In the genomic region with DNA sequence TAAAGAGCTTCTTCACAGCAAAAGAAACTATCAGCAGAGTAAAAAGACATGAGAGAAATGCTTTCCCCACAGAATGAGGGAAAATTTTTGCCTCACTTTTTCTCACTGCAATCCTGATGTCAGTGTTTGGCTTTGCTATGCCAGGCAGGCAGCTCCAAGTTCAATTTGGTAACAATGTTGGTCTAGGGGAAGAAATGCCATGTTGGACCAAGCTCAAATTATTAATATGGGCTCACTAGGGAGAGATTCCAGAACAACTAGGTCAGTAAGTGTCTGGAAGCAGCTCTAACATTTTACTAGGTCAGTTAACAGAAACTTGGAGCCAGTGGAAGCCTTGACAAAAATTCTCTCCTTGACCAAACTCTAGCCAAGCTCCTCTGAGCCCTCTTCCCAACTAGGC, we compare ENCODE assay signal across 17 cellular contexts.
DNase-seq lines count a peak whose midpoint lies in the region; ATAC-seq and TF ChIP-seq lines count a peak whose summit lies in the region.
"Had no signal": no experiment of that assay in that cellular context is flagged by ENCODE, and none has a peak within 500 bp of the region (broad histone marks: within the 10 kb centered on the region; RNA-seq: fewer than 3 reads in every experiment).

No MANE protein-coding gene starts in this region.

- no peak for TF ChIP-seq CTCF in choroid plexus epithelial cell (conservative IDR thresholded peaks at IDR 0.05; ENCODE audit: low read depth, low read length)
- no peak for TF ChIP-seq CTCF in gastroesophageal sphincter (IDR thresholded peaks at IDR 0.05)

- H2AFZ ChIP-seq in GM23248: no peak overlapping the region

- H3K9me3 ChIP-seq in GM23248 (ENCODE audit: low read depth): no peaks in the 10 kb centered on the region
- no peaks in the 10 kb centered on the region for H3K9me3 ChIP-seq in subcutaneous abdominal adipose tissue (ENCODE audit: control insufficient read depth in 5 of 5, low read length in 5 of 5)
- no peaks in the 10 kb centered on the region for H3K9me3 ChIP-seq in gastroesophageal sphincter

- no peaks in the 10 kb centered on the region for H4K20me1 ChIP-seq in GM23248 (ENCODE audit: insufficient read depth)

- H3K4me2 ChIP-seq in GM23248 (ENCODE audit: unreplicated experiment): no peak overlapping the region

- H3K4me1 ChIP-seq in GM23248 (ENCODE audit: insufficient read depth) (no peaks in the 10 kb centered on the region; the same call in 1 of the 2 replicates), subcutaneous abdominal adipose tissue (ENCODE audit: control insufficient read depth in 5 of 5, insufficient read depth in 5 of 5, low read length in 5 of 5) (peaks cover 0 to 15% (median 8%) of the 10 kb centered on the region in 5 donors), gastroesophageal sphincter (no peaks in the 10 kb centered on the region)

- peak; percentile 11 for DNase-seq in AG08395 (ENCODE audit: low spot score)
- peak; percentile 32 for DNase-seq in GM23248
- peak; percentile 12 for DNase-seq in choroid plexus epithelial cell (ENCODE audit: low read depth)
- no peak for DNase-seq in NCI-H1694 treated with DMSO at 0.1 percent for 48 hours (lab: John Stamatoyannopoulos, UW)
- DNase-seq: C1 segment of cervical spinal cord; CD8-positive, alpha-beta memory T cell; DMS79; GOT3; NCI-H187 treated with DMSO at 0.1 percent for 48 hours; NCI-H226; RPMI8226; SHP77 treated with DMSO at 0.1 percent for 48 hours had no signal

- H3K4me3 ChIP-seq in GM23248 (no peak overlapping the region), choroid plexus epithelial cell (ENCODE audit: low read depth, low read length) (no peak overlapping the region), subcutaneous abdominal adipose tissue (ENCODE audit: low read depth in 1 of 5, low read length in 5 of 5) (no peak overlapping the region), gastroesophageal sphincter (no peak overlapping the region)

- H3K9ac ChIP-seq in GM23248 (no peak overlapping the region), subcutaneous abdominal adipose tissue (ENCODE audit: low read length in 5 of 5) (no peak overlapping the region)

- no peak for TF ChIP-seq POLR2A in gastroesophageal sphincter (IDR thresholded peaks at IDR 0.05)

- H3K79me2 ChIP-seq in GM23248 (ENCODE audit: insufficient read depth): no peaks in the 10 kb centered on the region

- TF ChIP-seq EP300 in gastroesophageal sphincter (IDR thresholded peaks at IDR 0.05): no peak

- H3F3A ChIP-seq in GM23248 (ENCODE audit: insufficient read depth): no peaks in the 10 kb centered on the region

- in situ Hi-C loops in GM23248 (cut with MboI): no loop called here

- no peaks in the 10 kb centered on the region for H3K9me2 ChIP-seq in GM23248 (ENCODE audit: insufficient read depth)

- H3K36me3 ChIP-seq in GM23248 (ENCODE audit: low read depth) (no peaks in the 10 kb centered on the region), subcutaneous abdominal adipose tissue (ENCODE audit: control insufficient read depth in 5 of 5, insufficient read depth in 5 of 5, low read length in 5 of 5) (no peaks in the 10 kb centered on the region), gastroesophageal sphincter (no peaks in the 10 kb centered on the region)

- ATAC-seq in HG02623 (IDR thresholded peaks at IDR 0.05; ENCODE audit: unreplicated experiment) (no peak), gastroesophageal sphincter (no peak)
- ATAC-seq: HCT116, SK-N-SH treated with all-trans-retinoic acid at 6 μM for 48 hours had no signal

- H3K27ac ChIP-seq in GM23248 (no peak overlapping the region), subcutaneous abdominal adipose tissue (ENCODE audit: low read depth, low read length) (peak overlapping the region; percentile 54), gastroesophageal sphincter (no peak overlapping the region)

- H3K27me3 ChIP-seq in GM23248 (replicated peaks; ENCODE audit: insufficient read depth) (no peaks in the 10 kb centered on the region), subcutaneous abdominal adipose tissue (ENCODE audit: control insufficient read depth in 5 of 5, insufficient read depth in 4 of 5, low read length in 5 of 5) (no peaks in the 10 kb centered on the region), gastroesophageal sphincter (no peaks in the 10 kb centered on the region)
